ENCODE assay signal across 17 cellular contexts in the genomic region with DNA sequence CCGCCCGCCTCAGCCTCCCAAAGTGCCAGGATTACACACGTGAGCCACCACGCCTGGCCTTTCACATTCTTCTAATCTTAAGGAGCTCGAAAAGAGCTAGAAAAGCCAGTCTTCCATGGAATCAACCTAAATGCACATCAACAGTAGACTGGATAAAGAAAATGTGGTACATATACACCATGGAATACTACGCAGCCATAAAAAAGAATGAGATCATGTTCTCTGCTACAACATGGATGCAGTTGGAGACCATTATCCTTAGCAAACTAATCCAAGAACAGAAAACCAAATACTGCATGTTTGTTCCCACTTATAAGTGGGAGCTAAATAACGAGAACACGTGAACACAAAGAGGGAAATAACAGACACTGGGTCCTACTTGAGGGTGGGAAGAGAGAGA.
"Had no signal": no experiment of that assay in that cellular context is flagged by ENCODE, and none has a peak within 500 bp of the region (broad histone marks: within the 10 kb centered on the region; RNA-seq: fewer than 3 reads in every experiment).

No MANE protein-coding gene starts in this region.

- H3K9me3 Mint-ChIP-seq: activated T-cell treated with anti-CD3 and anti-CD28 coated beads, Interleukin-2, amount 50 U/mL, for 4 hours; nephron progenitor cell had no signal

- H3K9me3 ChIP-seq: adrenal gland, esophagus muscularis mucosa, left ventricle myocardium inferior, mucosa of descending colon, right atrium auricular region, tibial nerve, uterus had no signal

- H3K27ac Mint-ChIP-seq: nephron progenitor cell, progenitor cell of endocrine pancreas had no signal

- ATAC-seq: activated T-cell treated with anti-CD3 and anti-CD28 coated beads, Interleukin-2, amount 50 U/mL, for 4 hours; mucosa of descending colon had no signal

- H3K4me3 ChIP-seq: adrenal gland, esophagus muscularis mucosa, left ventricle myocardium inferior, mucosa of descending colon, right atrium auricular region, tibial nerve, uterus had no signal

- H3K27me3 Mint-ChIP-seq: progenitor cell of endocrine pancreas had no signal

- H3K27ac ChIP-seq: adrenal gland, esophagus muscularis mucosa, left ventricle myocardium inferior, right atrium auricular region, tibial nerve, uterus had no signal

- H3K4me3 Mint-ChIP-seq: nephron progenitor cell had no signal

- DNase-seq: activated CD4-positive, alpha-beta T cell treated with anti-CD3 and anti-CD28 coated beads, Interleukin-2, amount 50 U/mL, for 48 hours; activated CD4-positive, CD25-positive, alpha-beta regulatory T cell; activated gamma-delta T cell treated with Interleukin-2 at 50 U/mL for 16 hours; activated T-cell treated with anti-CD3 and anti-CD28 coated beads, Interleukin-2, amount 50 U/mL, for 4 hours; adrenal gland; hippocampal formation; left ventricle myocardium inferior; mucosa of descending colon; nephron progenitor cell; stimulated activated CD4-positive, alpha-beta T cell treated with anti-CD3 and anti-CD28 coated beads, Interleukin-2, amount 100 ng/mL, for 48 hours; stimulated activated naive CD4-positive, alpha-beta T cell treated with Interleukin-2 at 50 U/mL for 16 hours; substantia nigra; uterus had no signal

- H3K36me3 ChIP-seq: adrenal gland, uterus had no signal
